ENCODE assay signal across 1 cellular context in genomic region chr3:179323197-179323901, GRCh38.
TF ChIP-seq lines count a peak whose summit lies in the region.

No MANE protein-coding gene starts in this region.

TF ChIP-seq in IMR-90, 13 proteins besides CTCF, POLR2A, EP300 and RAD21:
- TF ChIP-seq USF2 (IDR thresholded peaks at IDR 0.05; ENCODE audit: low read depth, low read length) (no peak), MAZ (IDR thresholded peaks at IDR 0.05; ENCODE audit: borderline replicate concordance, low read depth, low read length) (no peak), FOS (IDR thresholded peaks at IDR 0.05; ENCODE audit: low read depth, low read length) (no peak), MAFK (IDR thresholded peaks at IDR 0.05; ENCODE audit: low read depth, low read length) (no peak), MXI1 (IDR thresholded peaks at IDR 0.05; ENCODE audit: borderline replicate concordance, low read depth, low read length) (0 out of 2 replicates have a peak, but pooled peaks have one; percentile 14)
